Comparison of ENCODE assay signal across 14 cellular contexts in genomic region chr11:58394195-58394594, GRCh38. TPM values are rescaled to one million over a fixed set of nuclear protein-coding genes. Genes with fewer than 3 reads are reported as not detected.
A peak's percentile ranks its signal among the peaks of the same experiment; 100 is the strongest.
DNase-seq lines count a peak whose midpoint lies in the region; ATAC-seq, FAIRE-seq and TF ChIP-seq lines count a peak whose summit lies in the region.
"Had no signal": no experiment of that assay in that cellular context is flagged by ENCODE, and none has a peak within 500 bp of the region (broad histone marks: within the 10 kb centered on the region; RNA-seq: fewer than 3 reads in every experiment).

No MANE protein-coding gene starts in this region.

- no peaks in the 10 kb centered on the region for H3K36me3 Mint-ChIP-seq in activated T-helper 1 cell treated with anti-CD3 and anti-CD28 coated beads, Interleukin-12 subunit alpha, Interleukin-12 subunit beta, Interleukin-2, Interleukin-4 antibody, amounts not matched to agents 30 ng/mL and 10 ng/mL and 1 ng/mL, durations not matched to agents 14 hours and 24 hours and 36 hours (ENCODE audit: low read depth)
- H3K36me3 Mint-ChIP-seq in activated CD4-positive, alpha-beta T cell treated with anti-CD3 and anti-CD28 coated beads for 36 hours (ENCODE audit: low read depth), result peaks cover 4% of the 10 kb centered on the region

- no peak for FAIRE-seq in GM12892 (lab: Jason Lieb, UNC)

- peak; percentile 63 for DNase-seq in AG08396 (ENCODE audit: low spot score)
- peak; percentile 16 for DNase-seq in MG63
- DNase-seq in dedifferentiated amniotic fluid mesenchymal stem cell (ENCODE audit: extremely low spot score), result peak; percentile 50
- peak; percentile 55 to 84 for DNase-seq in lung microvascular endothelial cell (ENCODE audit: low read depth in 2 of 2)
- DNase-seq in activated T-helper 1 cell treated with anti-CD3 and anti-CD28 coated beads, Interleukin-12 subunit alpha, Interleukin-12 subunit beta, Interleukin-2, Interleukin-4 antibody, amounts not matched to agents 30 ng/mL and 10 ng/mL and 1 ng/mL, durations not matched to agents 14 hours and 24 hours and 36 hours (ENCODE audit: low spot score), result no peak
- no peak for DNase-seq in activated CD4-positive, alpha-beta T cell treated with anti-CD3 and anti-CD28 coated beads for 36 hours
- DNase-seq in GOT3 (lab: John Stamatoyannopoulos, UW), result no peak
- no peak for DNase-seq in GM12892 (ENCODE audit: insufficient read length)
- DNase-seq: adrenal gland; effector memory CD8-positive, alpha-beta T cell; naive thymus-derived CD8-positive, alpha-beta T cell; spleen; upper lobe of left lung had no signal

- H3K4me3 ChIP-seq in MG63, result no peak overlapping the region
- H3K4me3 ChIP-seq: adrenal gland, BLaER1, spleen, upper lobe of left lung had no signal

- no peaks in the 10 kb centered on the region for H3K36me3 ChIP-seq in MG63
- H3K36me3 ChIP-seq: adrenal gland, BLaER1, spleen, upper lobe of left lung had no signal

- no peak overlapping the region for H3K4me3 Mint-ChIP-seq in activated T-helper 1 cell treated with anti-CD3 and anti-CD28 coated beads, Interleukin-12 subunit alpha, Interleukin-12 subunit beta, Interleukin-2, Interleukin-4 antibody, amounts not matched to agents 30 ng/mL and 10 ng/mL and 1 ng/mL, durations not matched to agents 14 hours and 24 hours and 36 hours
- H3K4me3 Mint-ChIP-seq in activated CD4-positive, alpha-beta T cell treated with anti-CD3 and anti-CD28 coated beads for 36 hours, result no peak overlapping the region
- H3K4me3 Mint-ChIP-seq: effector memory CD8-positive, alpha-beta T cell; naive thymus-derived CD8-positive, alpha-beta T cell had no signal

- no peaks in the 10 kb centered on the region for H3K27me3 Mint-ChIP-seq in activated T-helper 1 cell treated with anti-CD3 and anti-CD28 coated beads, Interleukin-12 subunit alpha, Interleukin-12 subunit beta, Interleukin-2, Interleukin-4 antibody, amounts not matched to agents 30 ng/mL and 10 ng/mL and 1 ng/mL, durations not matched to agents 14 hours and 24 hours and 36 hours (ENCODE audit: insufficient read depth)
- peaks cover 4% of the 10 kb centered on the region for H3K27me3 Mint-ChIP-seq in activated CD4-positive, alpha-beta T cell treated with anti-CD3 and anti-CD28 coated beads for 36 hours

- H3K9me3 Mint-ChIP-seq in activated T-helper 1 cell treated with anti-CD3 and anti-CD28 coated beads, Interleukin-12 subunit alpha, Interleukin-12 subunit beta, Interleukin-2, Interleukin-4 antibody, amounts not matched to agents 30 ng/mL and 10 ng/mL and 1 ng/mL, durations not matched to agents 14 hours and 24 hours and 36 hours, result no peaks in the 10 kb centered on the region
- peaks cover 5% of the 10 kb centered on the region for H3K9me3 Mint-ChIP-seq in activated CD4-positive, alpha-beta T cell treated with anti-CD3 and anti-CD28 coated beads for 36 hours (ENCODE audit: low read depth)
- H3K9me3 Mint-ChIP-seq: effector memory CD8-positive, alpha-beta T cell had no signal

- intact Hi-C loops in activated T-helper 1 cell treated with anti-CD3 and anti-CD28 coated beads, Interleukin-12 subunit alpha, Interleukin-12 subunit beta, Interleukin-2, Interleukin-4 antibody, amounts not matched to agents 30 ng/mL and 10 ng/mL and 1 ng/mL, durations not matched to agents 14 hours and 24 hours and 36 hours (cut with micrococcal nuclease), result no loop called here
- intact Hi-C loops in activated CD4-positive, alpha-beta T cell treated with anti-CD3 and anti-CD28 coated beads for 36 hours (cut with DNase I, micrococcal nuclease), result loop anchor here in 1 of 2 experiments (5.0 kb wide), 1 partner anchor 113 kb away; the partner anchor contains the start of gene OR5B21

- TF ChIP-seq POLR2A in GM12892 (IDR thresholded peaks at IDR 0.05; ENCODE audit: low read depth, low read length), result no peak

- CTCF ChIA-PET in activated CD4-positive, alpha-beta T cell treated with anti-CD3 and anti-CD28 coated beads for 36 hours (lab: Charles Lee), result no interaction called here

- H3K9me3 ChIP-seq in MG63, result peaks cover 3% of the 10 kb centered on the region
- H3K9me3 ChIP-seq: adrenal gland had no signal

- no peaks in the 10 kb centered on the region for H3K4me1 Mint-ChIP-seq in activated T-helper 1 cell treated with anti-CD3 and anti-CD28 coated beads, Interleukin-12 subunit alpha, Interleukin-12 subunit beta, Interleukin-2, Interleukin-4 antibody, amounts not matched to agents 30 ng/mL and 10 ng/mL and 1 ng/mL, durations not matched to agents 14 hours and 24 hours and 36 hours (ENCODE audit: low read depth)
- H3K4me1 Mint-ChIP-seq in activated CD4-positive, alpha-beta T cell treated with anti-CD3 and anti-CD28 coated beads for 36 hours, result peaks cover 11% of the 10 kb centered on the region
- H3K4me1 Mint-ChIP-seq: naive thymus-derived CD8-positive, alpha-beta T cell had no signal

- no peak for ATAC-seq in activated CD4-positive, alpha-beta T cell treated with anti-CD3 and anti-CD28 coated beads for 36 hours
- ATAC-seq: effector memory CD8-positive, alpha-beta T cell; naive thymus-derived CD8-positive, alpha-beta T cell had no signal

- no peak overlapping the region for H3K27ac Mint-ChIP-seq in activated T-helper 1 cell treated with anti-CD3 and anti-CD28 coated beads, Interleukin-12 subunit alpha, Interleukin-12 subunit beta, Interleukin-2, Interleukin-4 antibody, amounts not matched to agents 30 ng/mL and 10 ng/mL and 1 ng/mL, durations not matched to agents 14 hours and 24 hours and 36 hours
- no peak overlapping the region for H3K27ac Mint-ChIP-seq in activated CD4-positive, alpha-beta T cell treated with anti-CD3 and anti-CD28 coated beads for 36 hours
- H3K27ac Mint-ChIP-seq: effector memory CD8-positive, alpha-beta T cell; naive thymus-derived CD8-positive, alpha-beta T cell had no signal

- no peaks in the 10 kb centered on the region for H3K27me3 ChIP-seq in MG63
- H3K27me3 ChIP-seq: adrenal gland, BLaER1, upper lobe of left lung had no signal

- POLR2A ChIA-PET in activated CD4-positive, alpha-beta T cell treated with anti-CD3 and anti-CD28 coated beads for 36 hours (lab: Charles Lee), result no interaction called here

RNA-seq across cellular contexts. Expression of gene OR5B3, which starts 12.5 kb away (rescaled TPM):
- total RNA-seq in MG63 (2014; rRNA removed; shearing (Covaris generic); ENCODE audit: low replicate concordance), result not detected in 2 replicates
- not detected in 2 replicates for total RNA-seq in lung microvascular endothelial cell
- not detected in 2 replicates for total RNA-seq in activated T-helper 1 cell treated with anti-CD3 and anti-CD28 coated beads, Interleukin-12 subunit alpha, Interleukin-12 subunit beta, Interleukin-2, Interleukin-4 antibody, amounts not matched to agents 30 ng/mL and 10 ng/mL and 1 ng/mL, durations not matched to agents 14 hours and 24 hours and 36 hours
- not detected for total RNA-seq in activated CD4-positive, alpha-beta T cell treated with anti-CD3 and anti-CD28 coated beads for 36 hours
- not detected for polyA plus RNA-seq in GM12892 (2012; ENCODE audit: missing spikeins)
- total RNA-seq: adrenal gland; naive thymus-derived CD8-positive, alpha-beta T cell; spleen; upper lobe of left lung had no signal
- polyA plus RNA-seq: adrenal gland; naive thymus-derived CD8-positive, alpha-beta T cell; spleen had no signal

RNA-seq across cellular contexts. Expression of gene OR5B2, which starts 33.7 kb away (rescaled TPM):
- total RNA-seq in MG63 (2014; rRNA removed; shearing (Covaris generic); ENCODE audit: low replicate concordance), result not detected in 2 replicates
- total RNA-seq in lung microvascular endothelial cell, result not detected in 2 replicates
- total RNA-seq in activated T-helper 1 cell treated with anti-CD3 and anti-CD28 coated beads, Interleukin-12 subunit alpha, Interleukin-12 subunit beta, Interleukin-2, Interleukin-4 antibody, amounts not matched to agents 30 ng/mL and 10 ng/mL and 1 ng/mL, durations not matched to agents 14 hours and 24 hours and 36 hours, result not detected in 2 replicates
- total RNA-seq in activated CD4-positive, alpha-beta T cell treated with anti-CD3 and anti-CD28 coated beads for 36 hours, result not detected
- not detected for polyA plus RNA-seq in GM12892 (2012; ENCODE audit: missing spikeins)
- total RNA-seq: adrenal gland, spleen, upper lobe of left lung had no signal
- polyA plus RNA-seq: adrenal gland; naive thymus-derived CD8-positive, alpha-beta T cell had no signal

RNA-seq across cellular contexts. Expression of gene OR5B17, which starts 35.3 kb away (rescaled TPM):
- not detected in 2 replicates for total RNA-seq in MG63 (2014; rRNA removed; shearing (Covaris generic); ENCODE audit: low replicate concordance)
- total RNA-seq in lung microvascular endothelial cell, result not detected in 2 replicates
- not detected in 2 replicates for total RNA-seq in activated T-helper 1 cell treated with anti-CD3 and anti-CD28 coated beads, Interleukin-12 subunit alpha, Interleukin-12 subunit beta, Interleukin-2, Interleukin-4 antibody, amounts not matched to agents 30 ng/mL and 10 ng/mL and 1 ng/mL, durations not matched to agents 14 hours and 24 hours and 36 hours
- total RNA-seq in activated CD4-positive, alpha-beta T cell treated with anti-CD3 and anti-CD28 coated beads for 36 hours, result not detected
- not detected for polyA plus RNA-seq in GM12892 (2012; ENCODE audit: missing spikeins)
- total RNA-seq: adrenal gland; naive thymus-derived CD8-positive, alpha-beta T cell; spleen; upper lobe of left lung had no signal
- polyA plus RNA-seq: adrenal gland; naive thymus-derived CD8-positive, alpha-beta T cell; spleen had no signal

RNA-seq across cellular contexts. Expression of gene OR5B12, which starts 47.8 kb away (rescaled TPM):
- total RNA-seq in MG63 (2014; rRNA removed; shearing (Covaris generic); ENCODE audit: low replicate concordance), result not detected in 2 replicates
- not detected in 2 replicates for total RNA-seq in lung microvascular endothelial cell
- total RNA-seq in activated T-helper 1 cell treated with anti-CD3 and anti-CD28 coated beads, Interleukin-12 subunit alpha, Interleukin-12 subunit beta, Interleukin-2, Interleukin-4 antibody, amounts not matched to agents 30 ng/mL and 10 ng/mL and 1 ng/mL, durations not matched to agents 14 hours and 24 hours and 36 hours, result not detected in 2 replicates
- not detected for total RNA-seq in activated CD4-positive, alpha-beta T cell treated with anti-CD3 and anti-CD28 coated beads for 36 hours
- polyA plus RNA-seq in GM12892 (2012; ENCODE audit: missing spikeins), result not detected
- total RNA-seq: adrenal gland, spleen, upper lobe of left lung had no signal
- polyA plus RNA-seq: adrenal gland; naive thymus-derived CD8-positive, alpha-beta T cell had no signal

Comparison
In these comparisons a context has a peak if more than half of its experiments do, and no peak if none do; other contexts are left out.
1. DNase-seq: peak in AG08396 (single experiment), MG63 (single experiment), dedifferentiated amniotic fluid mesenchymal stem cell (single experiment) and lung microvascular endothelial cell (2 of 2); none in activated T-helper 1 cell treated with anti-CD3 and anti-CD28 coated beads, Interleukin-12 subunit alpha, Interleukin-12 subunit beta, Interleukin-2, Interleukin-4 antibody, amounts not matched to agents 30 ng/mL and 10 ng/mL and 1 ng/mL, durations not matched to agents 14 hours and 24 hours and 36 hours (single experiment), activated CD4-positive, alpha-beta T cell treated with anti-CD3 and anti-CD28 coated beads for 36 hours (single experiment), GOT3 (single experiment) and GM12892 (single experiment).